ENCODE assay signal across 30 cellular contexts in genomic region chr1:1364266-1364665, GRCh38. TPM values are rescaled to one million over a fixed set of nuclear protein-coding genes. Genes with fewer than 3 reads are reported as not detected.
A peak's percentile ranks its signal among the peaks of the same experiment; 100 is the strongest.
DNase-seq lines count a peak whose midpoint lies in the region; ATAC-seq, FAIRE-seq and TF ChIP-seq lines count a peak whose summit lies in the region.
"Had no signal": no experiment of that assay in that cellular context is flagged by ENCODE, and none has a peak within 500 bp of the region (broad histone marks: within the 10 kb centered on the region; RNA-seq: fewer than 3 reads in every experiment).

No MANE protein-coding gene starts in this region.

- peaks cover 0 to 36% (median 4%) of the 10 kb centered on the region in 7 donors for H3K27me3 ChIP-seq in heart right ventricle
- H3K27me3 ChIP-seq in PC-9 (ENCODE audit: insufficient read depth, low read depth): no peaks in the 10 kb centered on the region
- no peaks in the 10 kb centered on the region for H3K27me3 ChIP-seq in keratinocyte (ENCODE audit: control insufficient read depth, extremely low read depth, insufficient read depth, low read length)
- no peaks in the 10 kb centered on the region for H3K27me3 ChIP-seq in suprapubic skin
- H3K27me3 ChIP-seq: ovary, tibial artery had no signal

- TF ChIP-seq POLR2A in suprapubic skin (IDR thresholded peaks at IDR 0.05): no peak

- no peaks in the 10 kb centered on the region for H3K9me1 ChIP-seq in keratinocyte (ENCODE audit: control insufficient read depth, extremely low read depth, insufficient read depth, low read length)

- no peaks in the 10 kb centered on the region for H3K79me2 ChIP-seq in PC-9 (ENCODE audit: low read depth)
- H3K79me2 ChIP-seq in keratinocyte (ENCODE audit: control insufficient read depth, insufficient read depth, low read length): no peaks in the 10 kb centered on the region

- H3K36me3 ChIP-seq in heart right ventricle: no peaks in the 10 kb centered on the region
- no peaks in the 10 kb centered on the region for H3K36me3 ChIP-seq in PC-9 (ENCODE audit: low read depth)
- H3K36me3 ChIP-seq in keratinocyte (ENCODE audit: control insufficient read depth in 2 of 2, extremely low read depth in 1 of 2, insufficient read depth in 2 of 2, low read length in 2 of 2): no peaks in the 10 kb centered on the region
- H3K36me3 ChIP-seq in suprapubic skin: no peaks in the 10 kb centered on the region
- H3K36me3 ChIP-seq: gastroesophageal sphincter, ovary, stomach, tibial artery, WERI-Rb-1 had no signal

- TF ChIP-seq CTCF in heart right ventricle (IDR thresholded peaks at IDR 0.05) (no peak), PC-9 (conservative IDR thresholded peaks at IDR 0.05) (no peak), keratinocyte (optimal IDR thresholded peaks at IDR 0.05 in 1 of 3, IDR thresholded peaks at IDR 0.05 in 1 of 3, conservative IDR thresholded peaks at IDR 0.05 in 1 of 3; ENCODE audit: extremely low read depth in 1 of 3, insufficient read depth in 2 of 3, low read length in 3 of 3) (peak in 1 of 3 experiments; percentile 12), suprapubic skin (IDR thresholded peaks at IDR 0.05) (no peak)

- CTCF ChIA-PET in PC-9 (lab: Charles Lee): no interaction called here

- no peak overlapping the region for H3K9ac ChIP-seq in keratinocyte (ENCODE audit: control insufficient read depth, extremely low read depth, insufficient read depth, low read length)

- no peak for ATAC-seq in left ventricle myocardium superior
- no peak for ATAC-seq in heart right ventricle
- ATAC-seq in GM18502 (IDR thresholded peaks at IDR 0.05; ENCODE audit: poor library complexity, unreplicated experiment): no peak
- ATAC-seq: gastroesophageal sphincter, natural killer cell had no signal

- H3F3A ChIP-seq in PC-9 (ENCODE audit: insufficient read depth, low read depth): peaks cover 23% of the 10 kb centered on the region; the same call in 1 of the 2 replicates

- BruUV-seq in PC-9 (replicated peaks; lab: Mats Ljungman, UMichigan): no TSS peak

- H3K9me3 ChIP-seq in heart right ventricle (peaks cover 0 to 4% (median 0%) of the 10 kb centered on the region in 11 donors), PC-9 (ENCODE audit: insufficient read depth, low read depth) (no peaks in the 10 kb centered on the region), keratinocyte (ENCODE audit: control insufficient read depth, low read depth, low read length) (peaks cover 7% of the 10 kb centered on the region), suprapubic skin (no peaks in the 10 kb centered on the region)
- H3K9me3 ChIP-seq: gastroesophageal sphincter, ovary, stomach, tibial artery had no signal

- no peak overlapping the region for H2AFZ ChIP-seq in PC-9
- no peak overlapping the region for H2AFZ ChIP-seq in keratinocyte (ENCODE audit: control insufficient read depth, low read length)

- no peak for TF ChIP-seq EP300 in suprapubic skin (IDR thresholded peaks at IDR 0.05)

- WGBS in heart right ventricle, 2 donors: 77 to 83% methylated on average over 14 of the region's 14 CpGs
- 67% methylated on average over 14 of the region's 14 CpGs for WGBS in suprapubic skin

- H3K27ac ChIP-seq in heart right ventricle (no peak overlapping the region), PC-9 (no peak overlapping the region), keratinocyte (ENCODE audit: control insufficient read depth, insufficient read depth, low read length) (no peak overlapping the region), suprapubic skin (no peak overlapping the region)
- H3K27ac ChIP-seq: gastroesophageal sphincter, ovary, stomach, tibial artery, WERI-Rb-1 had no signal

- peak; percentile 20 for DNase-seq in left ventricle myocardium superior
- no peak for DNase-seq in heart right ventricle
- peak; percentile 88 for DNase-seq in PC-9
- no peak for DNase-seq in keratinocyte (ENCODE audit: low read depth, low spot score)
- no peak for DNase-seq in suprapubic skin (ENCODE audit: low spot score in 2 of 2)
- DNase-seq in HPDE6-E6E7 (ENCODE audit: extremely low spot score): no peak
- DNase-seq: activated CD4-positive, alpha-beta T cell treated with anti-CD3 and anti-CD28 coated beads, Interleukin-2, amount 10 ng/mL, durations not matched to agents 24 days and 14 days; activated gamma-delta T cell; activated naive CD8-positive, alpha-beta T cell treated with anti-CD3 and anti-CD28 coated beads, Interleukin-2, amount 10 ng/mL, durations not matched to agents 7 days and 5 days; activated T-cell treated with anti-CD3 and anti-CD28 coated beads, Interleukin-2, amount 50 U/mL, for 24 hours; caudate nucleus; endodermal cell; H7; hypothalamus; midbrain; natural killer cell; NCI-H1105 treated with DMSO at 0.1 percent for 48 hours; NCI-H2081 treated with DMSO at 0.1 percent for 48 hours; NCI-H345; NCI-H748 treated with DMSO at 0.1 percent for 48 hours; ovary; SHP77 treated with DMSO at 0.1 percent for 48 hours; stimulated activated CD4-positive, alpha-beta T cell treated with anti-CD3 and anti-CD28 coated beads, Interleukin-1b, Interleukin-23, amount 100 ng/mL, for 48 hours; stomach; tibial artery; WERI-Rb-1 had no signal

- no peaks in the 10 kb centered on the region for H3K9me2 ChIP-seq in PC-9 (ENCODE audit: insufficient read depth)

- H3K4me2 ChIP-seq in PC-9: peak overlapping the region; percentile 23
- peak overlapping the region; percentile 27 for H3K4me2 ChIP-seq in keratinocyte (ENCODE audit: control insufficient read depth, extremely low read depth, insufficient read depth, low read depth, low read length)
- H3K4me2 ChIP-seq: smooth muscle cell had no signal

- intact Hi-C loops in left ventricle myocardium superior (cut with micrococcal nuclease) (no loop called here), heart right ventricle (cut with DNase I) (no loop called here), PC-9 (cut with micrococcal nuclease; ENCODE audit: unreplicated experiment) (no loop called here)

- H3K4me3 ChIP-seq in heart right ventricle: no peak overlapping the region
- no peak overlapping the region for H3K4me3 ChIP-seq in PC-9
- H3K4me3 ChIP-seq in keratinocyte (ENCODE audit: control insufficient read depth in 2 of 3, extremely low read depth in 1 of 3, insufficient read depth in 2 of 3, low read depth in 1 of 3, low read length in 3 of 3): no peak overlapping the region
- H3K4me3 ChIP-seq in suprapubic skin: no peak overlapping the region
- H3K4me3 ChIP-seq: gastroesophageal sphincter, ovary, smooth muscle cell, stomach, tibial artery had no signal

- FAIRE-seq in keratinocyte (lab: Jason Lieb, UNC): peak; percentile 73
- FAIRE-seq: astrocyte had no signal

- dilution Hi-C loops in keratinocyte (cut with MboI; ENCODE audit: extremely low pct_ligation_motif_present, low sequenced_read_pairs): no loop called here

- peaks cover 0 to 27% (median 8%) of the 10 kb centered on the region in 9 donors for H3K4me1 ChIP-seq in heart right ventricle
- peaks cover 30% of the 10 kb centered on the region for H3K4me1 ChIP-seq in PC-9 (replicated peaks; ENCODE audit: insufficient read depth)
- H3K4me1 ChIP-seq in keratinocyte (ENCODE audit: control insufficient read depth, extremely low read depth, insufficient read depth, low read length): peaks cover 23% of the 10 kb centered on the region
- H3K4me1 ChIP-seq in suprapubic skin: peaks cover 27% of the 10 kb centered on the region

- H4K20me1 ChIP-seq in PC-9 (ENCODE audit: insufficient read depth) (no peaks in the 10 kb centered on the region), keratinocyte (ENCODE audit: control insufficient read depth, extremely low read depth, insufficient read depth, low read length) (no peaks in the 10 kb centered on the region)

- POLR2A ChIA-PET in PC-9 (lab: Charles Lee; ENCODE audit: unreplicated experiment): no interaction called here

RNA-seq across cellular contexts. Expression of gene MXRA8, which starts 5.9 kb away (rescaled TPM):
- total RNA-seq in left ventricle myocardium superior (16.8 TPM), heart right ventricle (10 to 100 TPM in 9 of 10 donors, 1 to 10 TPM in 1; 7.2 to 23.3 (median 14.6) TPM), PC-9 (2021) (0.55 and 0.80 TPM in 2 replicates), suprapubic skin (10 to 100 TPM; 18.6 to 43.5 (median 21.9) TPM)
- polyA plus RNA-seq in heart right ventricle (10 to 100 TPM; 28.7 to 35.6 TPM), keratinocyte (0.05 to 0.14 TPM in 2 of 3 replicates, not detected in the other)
- polyA plus RNA-seq in keratinocyte (2011; ENCODE audit: low read depth): not detected
- 0.08 and 0.09 TPM in 2 replicates for polyA plus RNA-seq in keratinocyte (2011; cell fraction: cytosol; rRNA removed)
- 0.20 and 0.28 TPM in 2 replicates for polyA plus RNA-seq in keratinocyte (2011; cell fraction: nucleus; rRNA removed)
- 0.42 and 1.9 TPM in 2 replicates for polyA plus RNA-seq in keratinocyte (2012; ENCODE audit: low replicate concordance)
- 1.5 TPM in 1 of 3 replicates, not detected in the others for polyA minus RNA-seq in keratinocyte
- not detected for polyA minus RNA-seq in keratinocyte (2011; cell fraction: cytosol; rRNA and poly(A)+ RNA removed)
- not detected in 2 replicates for polyA minus RNA-seq in keratinocyte (2011; cell fraction: nucleus; rRNA and poly(A)+ RNA removed)

RNA-seq across cellular contexts. Expression of gene AURKAIP1, which starts 10.7 kb away (rescaled TPM):
- total RNA-seq in left ventricle myocardium superior (268 TPM), heart right ventricle (100 to 1,000 TPM; 176 to 251 (median 193) TPM), PC-9 (2021) (164 and 210 TPM in 2 replicates), suprapubic skin (100 to 1,000 TPM in 1 of 4 donors, 10 to 100 TPM in 3; 55.8 to 106 (median 86.1) TPM)
- polyA plus RNA-seq in heart right ventricle (100 to 1,000 TPM; 376 to 528 TPM), keratinocyte (75.8 to 86.9 TPM (median 83.2 TPM) in 3 replicates)
- polyA plus RNA-seq in keratinocyte (2011; ENCODE audit: low read depth): 159 TPM
- 36.7 and 110 TPM in 2 replicates for polyA plus RNA-seq in keratinocyte (2011; cell fraction: cytosol; rRNA removed)
- polyA plus RNA-seq in keratinocyte (2011; cell fraction: nucleus; rRNA removed): 32.3 and 40.6 TPM in 2 replicates
- polyA plus RNA-seq in keratinocyte (2012; ENCODE audit: low replicate concordance): 72.4 and 134 TPM in 2 replicates
- polyA minus RNA-seq in keratinocyte: 10.8 to 14.5 TPM (median 13.5 TPM) in 3 replicates
- 90.7 TPM for polyA minus RNA-seq in keratinocyte (2011; cell fraction: cytosol; rRNA and poly(A)+ RNA removed)
- 7.7 and 13.7 TPM in 2 replicates for polyA minus RNA-seq in keratinocyte (2011; cell fraction: nucleus; rRNA and poly(A)+ RNA removed)

RNA-seq across cellular contexts. Expression of gene DVL1, which starts 15.0 kb away (rescaled TPM):
- 144 TPM for total RNA-seq in left ventricle myocardium superior
- total RNA-seq in heart right ventricle: 100 to 1,000 TPM in 3 of 10 donors, 10 to 100 TPM in 7; 64.7 to 153 (median 78.0) TPM
- 100 to 1,000 TPM in 1 of 2 donors, 10 to 100 TPM in 1; 75.4 to 153 TPM for polyA plus RNA-seq in heart right ventricle
- 95.8 and 98.4 TPM in 2 replicates for total RNA-seq in PC-9 (2021)
- 28.1 to 68.6 TPM (median 31.6 TPM) in 3 replicates for polyA plus RNA-seq in keratinocyte
- polyA plus RNA-seq in keratinocyte (2011; ENCODE audit: low read depth): 55.8 TPM
- 11.1 and 34.0 TPM in 2 replicates for polyA plus RNA-seq in keratinocyte (2011; cell fraction: cytosol; rRNA removed)
- polyA plus RNA-seq in keratinocyte (2011; cell fraction: nucleus; rRNA removed): 84.0 and 105 TPM in 2 replicates
- 52.2 and 66.2 TPM in 2 replicates for polyA plus RNA-seq in keratinocyte (2012; ENCODE audit: low replicate concordance)
- 26.4 to 34.3 TPM (median 33.9 TPM) in 3 replicates for polyA minus RNA-seq in keratinocyte
- 74.2 TPM for polyA minus RNA-seq in keratinocyte (2011; cell fraction: cytosol; rRNA and poly(A)+ RNA removed)
- polyA minus RNA-seq in keratinocyte (2011; cell fraction: nucleus; rRNA and poly(A)+ RNA removed): 39.9 and 69.1 TPM in 2 replicates
- total RNA-seq in suprapubic skin: 100 to 1,000 TPM in 3 of 4 donors, 10 to 100 TPM in 1; 99.4 to 151 (median 106) TPM

RNA-seq across cellular contexts. Expression of gene TAS1R3, which starts 33.2 kb away (rescaled TPM):
- total RNA-seq in left ventricle myocardium superior (0.57 TPM), heart right ventricle (under 1 TPM; 0.16 to 0.87 (median 0.35) TPM), PC-9 (2021) (0.57 and 1.2 TPM in 2 replicates), suprapubic skin (1 to 10 TPM in 1 of 4 donors, under 1 TPM in 3; 0.56 to 1.8 (median 0.82) TPM)
- polyA plus RNA-seq in heart right ventricle (1 to 10 TPM in 1 of 2 donors, under 1 TPM in 1; 0.39 to 3.1 TPM), keratinocyte (0.01 to 0.08 TPM (median 0.04 TPM) in 3 replicates)
- 0.07 TPM for polyA plus RNA-seq in keratinocyte (2011; ENCODE audit: low read depth)
- 0.02 and 0.03 TPM in 2 replicates for polyA plus RNA-seq in keratinocyte (2011; cell fraction: cytosol; rRNA removed)
- polyA plus RNA-seq in keratinocyte (2011; cell fraction: nucleus; rRNA removed): 0.09 and 0.20 TPM in 2 replicates
- 0.14 and 0.27 TPM in 2 replicates for polyA plus RNA-seq in keratinocyte (2012; ENCODE audit: low replicate concordance)
- 0.03 TPM in 1 of 3 replicates, not detected in the others for polyA minus RNA-seq in keratinocyte
- polyA minus RNA-seq in keratinocyte (2011; cell fraction: cytosol; rRNA and poly(A)+ RNA removed): not detected
- 0.11 and 0.23 TPM in 2 replicates for polyA minus RNA-seq in keratinocyte (2011; cell fraction: nucleus; rRNA and poly(A)+ RNA removed)

RNA-seq across cellular contexts. Expression of gene CCNL2, which starts 34.9 kb away (rescaled TPM):
- total RNA-seq in left ventricle myocardium superior (61.0 TPM), heart right ventricle (10 to 100 TPM; 38.5 to 77.5 (median 47.7) TPM), PC-9 (2021) (162 and 183 TPM in 2 replicates), suprapubic skin (100 to 1,000 TPM; 136 to 599 (median 160) TPM)
- polyA plus RNA-seq in heart right ventricle (100 to 1,000 TPM in 1 of 2 donors, 10 to 100 TPM in 1; 57.3 to 243 TPM), keratinocyte (97.0 to 171 TPM (median 140 TPM) in 3 replicates)
- 75.5 TPM for polyA plus RNA-seq in keratinocyte (2011; ENCODE audit: low read depth)
- polyA plus RNA-seq in keratinocyte (2011; cell fraction: cytosol; rRNA removed): 28.4 and 29.1 TPM in 2 replicates
- polyA plus RNA-seq in keratinocyte (2011; cell fraction: nucleus; rRNA removed): 897 and 930 TPM in 2 replicates
- 61.3 and 150 TPM in 2 replicates for polyA plus RNA-seq in keratinocyte (2012; ENCODE audit: low replicate concordance)
- 41.8 to 80.5 TPM (median 44.9 TPM) in 3 replicates for polyA minus RNA-seq in keratinocyte
- 10.7 TPM for polyA minus RNA-seq in keratinocyte (2011; cell fraction: cytosol; rRNA and poly(A)+ RNA removed)
- 90.2 and 130 TPM in 2 replicates for polyA minus RNA-seq in keratinocyte (2011; cell fraction: nucleus; rRNA and poly(A)+ RNA removed)

Comparison
In these comparisons a context has a peak if more than half of its experiments do, and no peak if none do; other contexts are left out.
1. DNase-seq: peak in left ventricle myocardium superior (single experiment) and PC-9 (2 of 2); none in heart right ventricle (0 of 2), keratinocyte (single experiment), suprapubic skin (0 of 2) and HPDE6-E6E7 (single experiment).